Comparison of ENCODE assay signal across 8 cellular contexts in genomic region chr17:50508573-50509460, GRCh38. TPM values are rescaled to one million over a fixed set of nuclear protein-coding genes. Genes with fewer than 3 reads are reported as not detected.
DNase-seq lines count a peak whose midpoint lies in the region; ATAC-seq, FAIRE-seq and TF ChIP-seq lines count a peak whose summit lies in the region.

No MANE protein-coding gene starts in this region.

- H3K27ac Mint-ChIP-seq in T-helper 1 cell treated with Interleukin-12 subunit alpha and Interleukin-12 subunit beta and Interleukin-4 antibody, amounts not matched to agents 30 μg/mL and 1 μg/mL, for 36 hours = peak overlapping the region; percentile 93

- ATAC-seq in left lung = no peak

- TF ChIP-seq CTCF in astrocyte of the spinal cord (IDR thresholded peaks at IDR 0.05; ENCODE audit: low read depth, low read length) (no peak), left lung (IDR thresholded peaks at IDR 0.05) (no peak)

- peaks cover 42% of the 10 kb centered on the region for H3K4me1 Mint-ChIP-seq in T-helper 1 cell treated with Interleukin-12 subunit alpha and Interleukin-12 subunit beta and Interleukin-4 antibody, amounts not matched to agents 30 μg/mL and 1 μg/mL, for 36 hours (ENCODE audit: low read depth)

- no peaks in the 10 kb centered on the region for H3K36me3 ChIP-seq in left lung

- DNase-seq in T-helper 1 cell = no peak
- DNase-seq in astrocyte of the spinal cord (ENCODE audit: low read depth, low spot score) = no peak
- DNase-seq in left lung = peak in 1 of 2 donors; percentile 3
- DNase-seq in midbrain (lab: John Stamatoyannopoulos, UW) = no peak
- no peak for DNase-seq in AG08396 (ENCODE audit: low spot score)
- DNase-seq in RCC 7860 (ENCODE audit: low spot score) = no peak

- H3K27me3 Mint-ChIP-seq in T-helper 1 cell treated with Interleukin-12 subunit alpha and Interleukin-12 subunit beta and Interleukin-4 antibody, amounts not matched to agents 30 μg/mL and 1 μg/mL, for 36 hours (ENCODE audit: low read depth) = no peaks in the 10 kb centered on the region

- H3K4me3 ChIP-seq in astrocyte of the spinal cord (ENCODE audit: low read depth, low read length) = peak overlapping the region; percentile 43
- peak overlapping the region; percentile 49 to 55 for H3K4me3 ChIP-seq in left lung

- H3K9me3 ChIP-seq in left lung = no peaks in the 10 kb centered on the region

- in situ Hi-C loops in astrocyte of the spinal cord (cut with HindIII; ENCODE audit: low sequenced_read_pairs) = no loop called here

- no peaks in the 10 kb centered on the region for H3K27me3 ChIP-seq in left lung

- intact Hi-C loops in left lung (cut with DNase I) = no loop called here

- H3K36me3 Mint-ChIP-seq in T-helper 1 cell treated with Interleukin-12 subunit alpha and Interleukin-12 subunit beta and Interleukin-4 antibody, amounts not matched to agents 30 μg/mL and 1 μg/mL, for 36 hours (ENCODE audit: low read depth) = no peaks in the 10 kb centered on the region

- H3K27ac ChIP-seq in left lung = peak overlapping the region; percentile 39 to 66
- peak overlapping the region; percentile 59 for H3K27ac ChIP-seq in temporal lobe (ENCODE audit: low read depth, low read length)

- peak overlapping the region; percentile 93 for H3K4me3 Mint-ChIP-seq in T-helper 1 cell treated with Interleukin-12 subunit alpha and Interleukin-12 subunit beta and Interleukin-4 antibody, amounts not matched to agents 30 μg/mL and 1 μg/mL, for 36 hours

- H3K9me3 Mint-ChIP-seq in T-helper 1 cell treated with Interleukin-12 subunit alpha and Interleukin-12 subunit beta and Interleukin-4 antibody, amounts not matched to agents 30 μg/mL and 1 μg/mL, for 36 hours = no peaks in the 10 kb centered on the region

- peaks cover 0 to 14% of the 10 kb centered on the region in 2 donors for H3K4me1 ChIP-seq in left lung

- no peak for FAIRE-seq in RCC 7860 (lab: Jason Lieb, UNC)

RNA-seq across cellular contexts. Expression of gene MYCBPAP, which starts 0.6 kb away (rescaled TPM):
- total RNA-seq in left lung = 1 to 10 TPM; 1.4 to 2.7 TPM
- total RNA-seq in temporal lobe = 1.2 TPM

RNA-seq across cellular contexts. Expression of gene EPN3, which starts 23.7 kb away (rescaled TPM):
- total RNA-seq in left lung = 1 to 10 TPM in 1 of 2 donors, under 1 TPM in 1; 0.55 to 6.4 TPM
- total RNA-seq in temporal lobe = not detected

RNA-seq across cellular contexts. Expression of gene RSAD1, which starts 30.2 kb away (rescaled TPM):
- total RNA-seq in left lung = 10 to 100 TPM; 28.5 to 34.8 TPM
- 17.9 TPM for total RNA-seq in temporal lobe

RNA-seq across cellular contexts. Expression of gene SPATA20, which starts 38.2 kb away (rescaled TPM):
- total RNA-seq in left lung (10 to 100 TPM; 37.6 to 57.2 TPM), temporal lobe (16.2 TPM)

RNA-seq across cellular contexts. Expression of gene CHAD, which starts 40.1 kb away (rescaled TPM):
- total RNA-seq in left lung (under 1 TPM; 0.17 to 0.21 TPM), temporal lobe (0.25 TPM)
